ENCODE assay signal across 8 cellular contexts in the genomic region with DNA sequence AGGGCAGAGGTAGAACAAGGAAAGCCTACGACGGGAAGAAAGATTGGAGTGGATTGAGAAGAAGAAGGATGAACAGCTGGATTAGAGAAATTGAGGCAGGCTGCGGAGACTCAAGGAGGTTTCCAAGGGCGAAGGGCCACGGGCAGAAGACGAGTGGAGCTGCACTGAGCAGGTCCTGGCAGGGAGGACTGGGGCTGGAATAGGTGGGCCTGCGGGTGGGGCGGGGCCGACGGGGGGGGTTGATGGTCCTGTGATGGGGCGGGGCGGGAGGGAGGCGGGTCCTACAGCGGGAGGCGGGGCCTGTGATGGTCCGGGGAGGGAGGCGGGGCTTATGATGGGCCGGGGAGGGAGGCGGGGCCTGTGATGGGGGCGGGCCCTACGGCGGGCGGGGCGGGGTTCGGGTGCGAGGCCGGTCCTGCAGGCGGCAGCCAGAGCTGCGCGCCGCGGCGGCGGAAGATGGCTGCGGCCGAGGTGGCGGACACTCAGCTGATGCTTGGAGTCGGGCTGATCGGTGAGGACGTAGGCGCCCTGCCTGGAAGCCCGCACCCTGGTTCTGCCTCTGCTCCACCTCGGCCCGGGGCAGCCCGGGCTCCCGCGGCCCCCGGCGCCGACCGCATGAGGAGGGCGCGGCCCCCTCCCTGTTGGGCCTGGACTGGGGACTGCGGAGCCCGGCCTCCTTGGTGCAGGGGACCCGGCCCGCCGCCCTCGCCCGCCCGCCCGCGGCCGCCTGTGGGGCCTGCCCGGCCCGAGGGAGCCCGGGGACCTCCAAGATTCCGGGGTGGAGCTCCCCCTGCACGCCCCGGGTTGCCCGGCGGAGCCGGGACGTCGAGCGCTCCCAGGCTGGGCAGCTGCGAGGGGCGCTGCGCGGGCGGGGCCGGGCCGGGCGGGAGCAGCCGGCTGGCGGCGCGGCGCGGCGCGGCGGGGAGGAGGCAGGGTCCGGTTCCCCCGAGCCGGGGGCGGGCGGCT. TPM values are rescaled to one million over a fixed set of nuclear protein-coding genes. Genes with fewer than 3 reads are reported as not detected.
DNase-seq lines count a peak whose midpoint lies in the region; ATAC-seq and TF ChIP-seq lines count a peak whose summit lies in the region.

Gene DENND10 (plus strand): TSS at position 427 of the 966 bp plus-strand sequence. CDS start 30 bp downstream, at position 457.

- CTCF ChIA-PET in PC-3 (lab: Charles Lee), result interaction anchor here (0.6 kb wide), 1 partner anchor 105 kb away, joined by 3 read pairs; no protein-coding TSS in a partner anchor

- H3F3A ChIP-seq in PC-3 (ENCODE audit: low read length, unreplicated experiment), result no peaks in the 10 kb centered on the region

- TF ChIP-seq CTCF in PC-3 (conservative IDR thresholded peaks at IDR 0.05; ENCODE audit: low read depth, low read length), result no peak
- TF ChIP-seq CTCF in fibroblast of mammary gland (conservative IDR thresholded peaks at IDR 0.05; ENCODE audit: control insufficient read depth, insufficient read depth, low read depth, low read length), result no peak

- peaks cover 26% of the 10 kb centered on the region for H3K4me1 ChIP-seq in BLaER1
- H3K4me1 ChIP-seq in PC-3 (ENCODE audit: insufficient read depth, low read length), result peaks cover 16% of the 10 kb centered on the region

- H3K27ac ChIP-seq in BLaER1 (peak within 1 kb of the TSS; percentile 74), PC-3 (ENCODE audit: low read length) (no peak within 1 kb of the TSS)

- peak within 1 kb of the TSS; percentile 82 for H3K9ac ChIP-seq in BLaER1
- peak within 1 kb of the TSS; percentile 72 for H3K9ac ChIP-seq in PC-3 (ENCODE audit: low read length)

- intact Hi-C loops in PC-3 (cut with micrococcal nuclease), result loop anchor here (2.0 kb wide), 1 partner anchor 23 kb away; the partner anchor contains the start of gene EIF3A

- H3K4me2 ChIP-seq in BLaER1, result peak within 1 kb of the TSS; percentile 99
- H3K4me2 ChIP-seq in PC-3 (ENCODE audit: low read length), result peak within 1 kb of the TSS; percentile 99

- ATAC-seq in GM19025 (IDR thresholded peaks at IDR 0.05; ENCODE audit: low read depth, unreplicated experiment) (peak; percentile 85), HG03196 (IDR thresholded peaks at IDR 0.05; ENCODE audit: unreplicated experiment) (peak; percentile 75), PC-3 (peak; percentile 79)
- peak; percentile 90 for ATAC-seq in activated T-helper 17 cell treated with anti-CD3 and anti-CD28 coated beads, Interleukin-2, amount 50 U/mL, for 72 hours (replicated peaks)
- ATAC-seq in naive thymus-derived CD8-positive, alpha-beta T cell, result peak; percentile 75
- ATAC-seq in stimulated activated memory B cell treated with anti-CD40 and anti-IgM and Interleukin-4, amounts not matched to agents 10 μg/mL and 1 μg/mL and 100 μg/mL, for 72 hours, result peak; percentile 91

- POLR2A ChIA-PET in PC-3 (lab: Charles Lee; ENCODE audit: unreplicated experiment), result interaction anchor here (0.6 to 0.7 kb wide), 2 partner anchors 13 to 105 kb away, joined by 4 to 6 read pairs; no protein-coding TSS in a partner anchor
- POLR2A ChIA-PET in naive thymus-derived CD8-positive, alpha-beta T cell (lab: Charles Lee), result interaction anchor here (0.5 to 2.7 kb wide), 11 partner anchors 21 to 437 kb away, joined by 3 to 20 read pairs (median 4); partner anchors contain the start of genes EIF3A and SFXN4

- H3K9me3 Mint-ChIP-seq in activated T-helper 17 cell treated with anti-CD3 and anti-CD28 coated beads, Interleukin-2, amount 50 U/mL, for 72 hours, result no peaks in the 10 kb centered on the region
- H3K9me3 Mint-ChIP-seq in naive thymus-derived CD8-positive, alpha-beta T cell, result no peaks in the 10 kb centered on the region
- H3K9me3 Mint-ChIP-seq in stimulated activated memory B cell treated with anti-CD40 and anti-IgM and Interleukin-4, amounts not matched to agents 10 μg/mL and 1 μg/mL and 100 μg/mL, for 72 hours, result no peaks in the 10 kb centered on the region

- H3K27me3 ChIP-seq in BLaER1 (no peaks in the 10 kb centered on the region), PC-3 (ENCODE audit: low read length) (no peaks in the 10 kb centered on the region)

- H3K4me3 Mint-ChIP-seq in activated T-helper 17 cell treated with anti-CD3 and anti-CD28 coated beads, Interleukin-2, amount 50 U/mL, for 72 hours, result peak within 1 kb of the TSS; percentile 79
- peak within 1 kb of the TSS; percentile 73 to 90 (median 86) for H3K4me3 Mint-ChIP-seq in naive thymus-derived CD8-positive, alpha-beta T cell
- H3K4me3 Mint-ChIP-seq in stimulated activated memory B cell treated with anti-CD40 and anti-IgM and Interleukin-4, amounts not matched to agents 10 μg/mL and 1 μg/mL and 100 μg/mL, for 72 hours, result peak within 1 kb of the TSS; percentile 84

- H3K27me3 Mint-ChIP-seq in activated T-helper 17 cell treated with anti-CD3 and anti-CD28 coated beads, Interleukin-2, amount 50 U/mL, for 72 hours, result no peaks in the 10 kb centered on the region
- no peaks in the 10 kb centered on the region for H3K27me3 Mint-ChIP-seq in naive thymus-derived CD8-positive, alpha-beta T cell
- H3K27me3 Mint-ChIP-seq in stimulated activated memory B cell treated with anti-CD40 and anti-IgM and Interleukin-4, amounts not matched to agents 10 μg/mL and 1 μg/mL and 100 μg/mL, for 72 hours, result no peaks in the 10 kb centered on the region

- H3K9me2 ChIP-seq in PC-3 (replicated peaks; ENCODE audit: low read length), result no peaks in the 10 kb centered on the region

- peak within 1 kb of the TSS; percentile 78 for H3K27ac Mint-ChIP-seq in activated T-helper 17 cell treated with anti-CD3 and anti-CD28 coated beads, Interleukin-2, amount 50 U/mL, for 72 hours
- peak within 1 kb of the TSS; percentile 63 to 94 (median 88) for H3K27ac Mint-ChIP-seq in naive thymus-derived CD8-positive, alpha-beta T cell
- peak within 1 kb of the TSS; percentile 59 for H3K27ac Mint-ChIP-seq in stimulated activated memory B cell treated with anti-CD40 and anti-IgM and Interleukin-4, amounts not matched to agents 10 μg/mL and 1 μg/mL and 100 μg/mL, for 72 hours

- no peaks in the 10 kb centered on the region for H3K9me3 ChIP-seq in BLaER1
- no peaks in the 10 kb centered on the region for H3K9me3 ChIP-seq in PC-3 (ENCODE audit: low read length)

- DNase-seq in PC-3 (peak; percentile 56), fibroblast of mammary gland (ENCODE audit: low read depth) (peak; percentile 68)
- peak; percentile 41 to 86 (median 70) for DNase-seq in naive thymus-derived CD8-positive, alpha-beta T cell

- peaks cover 19% of the 10 kb centered on the region for H3K79me2 ChIP-seq in PC-3 (ENCODE audit: low read length)

- no TSS peak for BruUV-seq in PC-3 (replicated peaks; lab: Mats Ljungman, UMichigan)

- H3K36me3 ChIP-seq in BLaER1, result peaks cover 16% of the 10 kb centered on the region
- no peaks in the 10 kb centered on the region for H3K36me3 ChIP-seq in PC-3 (ENCODE audit: low read depth, low read length)

- 0 out of 2 replicates have a peak, but pooled peaks cover 15% of the 10 kb centered on the region for H4K20me1 ChIP-seq in BLaER1
- H4K20me1 ChIP-seq in PC-3 (ENCODE audit: low read length), result no peaks in the 10 kb centered on the region

- peak within 1 kb of the TSS; percentile 87 for H3K4me3 ChIP-seq in BLaER1
- H3K4me3 ChIP-seq in PC-3 (ENCODE audit: low read length), result peak within 1 kb of the TSS; percentile 91
- peak within 1 kb of the TSS; percentile 73 for H3K4me3 ChIP-seq in fibroblast of mammary gland (ENCODE audit: control insufficient read depth, low read depth, low read length)

- H2AFZ ChIP-seq in PC-3 (ENCODE audit: low read length), result peak within 1 kb of the TSS; percentile 55; the same call in 1 of the 2 replicates

- peaks cover 10% of the 10 kb centered on the region for H3K4me1 Mint-ChIP-seq in activated T-helper 17 cell treated with anti-CD3 and anti-CD28 coated beads, Interleukin-2, amount 50 U/mL, for 72 hours
- peaks cover 6 to 32% (median 17%) of the 10 kb centered on the region in 4 donors for H3K4me1 Mint-ChIP-seq in naive thymus-derived CD8-positive, alpha-beta T cell
- peaks cover 28% of the 10 kb centered on the region for H3K4me1 Mint-ChIP-seq in stimulated activated memory B cell treated with anti-CD40 and anti-IgM and Interleukin-4, amounts not matched to agents 10 μg/mL and 1 μg/mL and 100 μg/mL, for 72 hours

- peaks cover 16% of the 10 kb centered on the region for H3K36me3 Mint-ChIP-seq in activated T-helper 17 cell treated with anti-CD3 and anti-CD28 coated beads, Interleukin-2, amount 50 U/mL, for 72 hours (ENCODE audit: low read depth)
- peaks cover 0 to 13% (median 6%) of the 10 kb centered on the region in 3 donors for H3K36me3 Mint-ChIP-seq in naive thymus-derived CD8-positive, alpha-beta T cell
- peaks cover 6% of the 10 kb centered on the region for H3K36me3 Mint-ChIP-seq in stimulated activated memory B cell treated with anti-CD40 and anti-IgM and Interleukin-4, amounts not matched to agents 10 μg/mL and 1 μg/mL and 100 μg/mL, for 72 hours

RNA-seq across cellular contexts. Expression of gene DENND10, which starts in this region (rescaled TPM):
- total RNA-seq in PC-3 (2014; rRNA removed), result 28.2 and 28.9 TPM in 2 replicates
- 10 to 100 TPM; 15.6 to 32.0 TPM for total RNA-seq in activated T-helper 17 cell treated with anti-CD3 and anti-CD28 coated beads, Interleukin-2, amount 50 U/mL, for 72 hours
- total RNA-seq in naive thymus-derived CD8-positive, alpha-beta T cell, result 10 to 100 TPM; 21.6 to 23.2 TPM
- 10 to 100 TPM; 18.3 to 20.4 (median 20.1) TPM for polyA plus RNA-seq in naive thymus-derived CD8-positive, alpha-beta T cell
